ENCODE assay signal across 18 cellular contexts in the genomic region with DNA sequence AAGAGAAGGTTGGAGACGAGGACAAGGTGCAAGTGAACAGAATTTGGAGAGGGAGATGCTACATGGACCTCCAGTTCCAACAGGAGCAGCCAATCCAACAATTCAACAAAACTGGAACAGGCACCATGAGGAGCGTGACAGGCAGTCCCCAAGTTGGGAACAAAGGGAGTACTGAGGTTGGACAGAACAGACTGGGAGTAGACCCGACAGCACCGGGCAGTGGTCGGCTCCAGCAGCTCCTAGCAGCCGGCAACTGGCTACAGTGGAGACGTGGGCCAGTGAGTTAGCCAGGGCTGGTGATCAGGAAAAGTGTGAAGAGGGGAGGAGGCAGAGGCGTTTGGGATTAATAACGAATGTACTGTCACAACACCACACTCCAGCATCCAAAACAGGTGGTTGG. TPM values are rescaled to one million over a fixed set of nuclear protein-coding genes. Genes with fewer than 3 reads are reported as not detected.
A peak's percentile ranks its signal among the peaks of the same experiment; 100 is the strongest.
DNase-seq lines count a peak whose midpoint lies in the region; ATAC-seq and TF ChIP-seq lines count a peak whose summit lies in the region.
"Had no signal": no experiment of that assay in that cellular context is flagged by ENCODE, and none has a peak within 500 bp of the region (broad histone marks: within the 10 kb centered on the region; RNA-seq: fewer than 3 reads in every experiment).

No MANE protein-coding gene starts in this region.

- intact Hi-C loops in right cardiac atrium (cut with DNase I), result no loop called here

- H3K27ac ChIP-seq in RWPE1, result peak overlapping the region; percentile 14; the same call in 1 of the 2 replicates
- H3K27ac ChIP-seq in smooth muscle cell (ENCODE audit: low read depth), result no peak overlapping the region
- no peak overlapping the region for H3K27ac ChIP-seq in right cardiac atrium (ENCODE audit: low read length)
- H3K27ac ChIP-seq: BLaER1 had no signal

- H3K4me1 ChIP-seq in smooth muscle cell (ENCODE audit: low read depth) (no peaks in the 10 kb centered on the region), right cardiac atrium (ENCODE audit: control insufficient read depth, insufficient read depth, low read length) (no peaks in the 10 kb centered on the region)
- H3K4me1 ChIP-seq: BLaER1 had no signal

- WGBS in smooth muscle cell (ENCODE audit: low lambda C conversion rate), result 82% methylated on average over 9 of the region's 9 CpGs
- WGBS in right cardiac atrium, result 74% methylated on average over 9 of the region's 9 CpGs

- no peaks in the 10 kb centered on the region for H3K36me3 ChIP-seq in smooth muscle cell (ENCODE audit: low read depth)
- H3K36me3 ChIP-seq: BLaER1 had no signal

- H3K9me3 ChIP-seq in smooth muscle cell (replicated peaks; ENCODE audit: low read depth) (no peaks in the 10 kb centered on the region), right cardiac atrium (ENCODE audit: control insufficient read depth, low read length) (no peaks in the 10 kb centered on the region)
- H3K9me3 ChIP-seq: BLaER1 had no signal

- H3K27me3 ChIP-seq in smooth muscle cell (ENCODE audit: low read depth) (no peaks in the 10 kb centered on the region), right cardiac atrium (ENCODE audit: control insufficient read depth, insufficient read depth) (no peaks in the 10 kb centered on the region)
- H3K27me3 ChIP-seq: BLaER1 had no signal

- H2AFZ ChIP-seq in smooth muscle cell (ENCODE audit: low read depth), result no peak overlapping the region

- H3K9ac ChIP-seq in smooth muscle cell (ENCODE audit: low read depth), result no peak overlapping the region
- H3K9ac ChIP-seq: BLaER1 had no signal

- no peak for ATAC-seq in right cardiac atrium
- ATAC-seq: GM12878, HepG2 had no signal

- no peaks in the 10 kb centered on the region for H3K79me2 ChIP-seq in smooth muscle cell (ENCODE audit: low read depth)

- H3K27ac Mint-ChIP-seq in neural crest cell (ENCODE audit: unreplicated experiment), result peak overlapping the region; percentile 55
- H3K27ac Mint-ChIP-seq: CD4-positive, alpha-beta memory T cell had no signal

- POLR2A ChIA-PET in RWPE1 (lab: Yijun Ruan, JAX; ENCODE audit: low non-redundant PET), result no interaction called here

- no peak overlapping the region for H3K4me3 Mint-ChIP-seq in neural crest cell
- H3K4me3 Mint-ChIP-seq: CD14-positive monocyte; CD4-positive, alpha-beta memory T cell; H9 had no signal

- no peaks in the 10 kb centered on the region for H3K4me1 Mint-ChIP-seq in neural crest cell
- H3K4me1 Mint-ChIP-seq: CD14-positive monocyte, H9 had no signal

- TF ChIP-seq CTCF in RWPE1 (conservative IDR thresholded peaks at IDR 0.05; ENCODE audit: low read depth), result no peak
- TF ChIP-seq CTCF in neural crest cell (conservative IDR thresholded peaks at IDR 0.05), result no peak
- no peak for TF ChIP-seq CTCF in smooth muscle cell (IDR thresholded peaks at IDR 0.05; ENCODE audit: borderline replicate concordance, insufficient read depth, poor library complexity, severe bottlenecking)

- peaks cover 6% of the 10 kb centered on the region for H4K20me1 ChIP-seq in smooth muscle cell (ENCODE audit: low read depth)
- H4K20me1 ChIP-seq: BLaER1 had no signal

- no peaks in the 10 kb centered on the region for H3F3A ChIP-seq in smooth muscle cell (ENCODE audit: low read depth)

- no peaks in the 10 kb centered on the region for H3K36me3 Mint-ChIP-seq in neural crest cell (ENCODE audit: low read depth)
- H3K36me3 Mint-ChIP-seq: CD14-positive monocyte had no signal

- CTCF ChIA-PET in RWPE1 (lab: Yijun Ruan, JAX), result no interaction called here

- no peak overlapping the region for H3K4me3 ChIP-seq in smooth muscle cell
- H3K4me3 ChIP-seq in right cardiac atrium (ENCODE audit: low read length), result no peak overlapping the region
- H3K4me3 ChIP-seq: BLaER1, GM12878 had no signal

- peak; percentile 84 for DNase-seq in NCI-H82 treated with DMSO at 0.1 percent for 48 hours (lab: John Stamatoyannopoulos, UW; ENCODE audit: unreplicated experiment)
- no peak for DNase-seq in NCI-H82 (lab: John Stamatoyannopoulos, UW)
- DNase-seq in RWPE1 (ENCODE audit: low spot score), result no peak
- no peak for DNase-seq in neural crest cell (ENCODE audit: low read depth, low spot score)
- no peak for DNase-seq in smooth muscle cell (lab: John Stamatoyannopoulos, UW; ENCODE audit: unreplicated experiment)
- DNase-seq in stimulated activated CD8-positive, alpha-beta memory T cell treated with anti-CD3 and anti-CD28 coated beads, Interleukin-4, amount 100 ng/mL, for 48 hours, result no peak
- DNase-seq in right cardiac atrium, result no peak
- DNase-seq: 8988T; CD4-positive, alpha-beta memory T cell; DMS 273 treated with DMSO at 0.1 percent for 48 hours; DMS53; DND-41; EL; H9 had no signal

- no peaks in the 10 kb centered on the region for H3K27me3 Mint-ChIP-seq in neural crest cell (ENCODE audit: low read depth)
- H3K27me3 Mint-ChIP-seq: CD4-positive, alpha-beta memory T cell had no signal

- no peaks in the 10 kb centered on the region for H3K9me3 Mint-ChIP-seq in neural crest cell
- H3K9me3 Mint-ChIP-seq: CD4-positive, alpha-beta memory T cell; H9 had no signal

- no peak overlapping the region for H3K4me2 ChIP-seq in smooth muscle cell
- H3K4me2 ChIP-seq: BLaER1 had no signal

RNA-seq across cellular contexts. Expression of a gene that starts 16.4 kb away (rescaled TPM):
- 10.3 and 11.2 TPM in 2 replicates for total RNA-seq in neural crest cell
- 2.0 and 2.4 TPM in 2 replicates for total RNA-seq in smooth muscle cell
- polyA plus RNA-seq in smooth muscle cell, result 0.22 and 1.8 TPM in 2 replicates
- 1 to 10 TPM; 1.6 to 2.5 (median 2.2) TPM for total RNA-seq in right cardiac atrium
- polyA plus RNA-seq in right cardiac atrium, result 1.4 TPM
- polyA plus RNA-seq: CD14-positive monocyte had no signal
